In the genomic region with DNA sequence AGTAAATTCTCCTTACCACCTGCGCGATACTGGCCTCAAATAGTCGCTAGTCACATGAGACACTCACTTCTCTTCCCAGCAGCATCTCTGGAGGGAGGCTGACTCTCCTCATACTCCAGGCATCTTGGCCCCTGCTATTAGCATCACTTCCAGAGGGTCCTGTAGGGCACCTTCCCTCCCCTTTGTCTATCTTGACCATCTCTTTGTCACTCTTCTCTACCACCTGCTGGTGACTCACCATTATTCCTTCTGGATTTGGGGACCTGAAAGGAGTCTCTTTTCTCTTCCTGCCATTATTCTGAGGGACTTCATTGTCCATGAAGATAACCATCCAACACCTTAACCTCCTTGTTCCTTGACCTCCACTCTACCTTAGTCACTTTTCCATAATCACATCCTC, we compare ENCODE assay signal across 32 cellular contexts. TPM values are rescaled to one million over a fixed set of nuclear protein-coding genes. Genes with fewer than 3 reads are reported as not detected.
A peak's percentile ranks its signal among the peaks of the same experiment; 100 is the strongest.
DNase-seq lines count a peak whose midpoint lies in the region; ATAC-seq, FAIRE-seq and TF ChIP-seq lines count a peak whose summit lies in the region.
"Had no signal": no experiment of that assay in that cellular context is flagged by ENCODE, and none has a peak within 500 bp of the region (broad histone marks: within the 10 kb centered on the region; RNA-seq: fewer than 3 reads in every experiment).

No MANE protein-coding gene starts in this region.

- H3K9me3 Mint-ChIP-seq in activated T-helper 17 cell treated with anti-CD3 and anti-CD28 coated beads, Interleukin-2, amount 50 U/mL, for 72 hours: no peaks in the 10 kb centered on the region
- H3K9me3 Mint-ChIP-seq: activated naive CD8-positive, alpha-beta T cell treated with anti-CD3 and anti-CD28 coated beads, Interleukin-2, amount 10 ng/mL, durations not matched to agents 7 days and 5 days; CD4-positive, CD25-positive, alpha-beta regulatory T cell; effector memory CD8-positive, alpha-beta T cell; neural progenitor cell; stimulated activated memory B cell treated with anti-CD40 and anti-IgM and Interleukin-4, amounts not matched to agents 10 μg/mL and 1 μg/mL and 100 μg/mL, for 72 hours; WTC11 had no signal

- CTCF ChIA-PET in SK-N-SH (lab: Yijun Ruan, JAX): interaction anchor here (0.7 kb wide), 1 partner anchor 39 kb away, joined by 3 read pairs; no protein-coding TSS in a partner anchor

- H3K4me1 Mint-ChIP-seq in activated T-helper 17 cell treated with anti-CD3 and anti-CD28 coated beads, Interleukin-2, amount 50 U/mL, for 72 hours: no peaks in the 10 kb centered on the region
- H3K4me1 Mint-ChIP-seq: activated naive CD8-positive, alpha-beta T cell treated with anti-CD3 and anti-CD28 coated beads, Interleukin-2, amount 10 ng/mL, durations not matched to agents 7 days and 5 days; CD4-positive, CD25-positive, alpha-beta regulatory T cell; stimulated activated memory B cell treated with anti-CD40 and anti-IgM and Interleukin-4, amounts not matched to agents 10 μg/mL and 1 μg/mL and 100 μg/mL, for 72 hours had no signal

- no peak for TF ChIP-seq EP300 in SK-N-SH (IDR thresholded peaks at IDR 0.05; ENCODE audit: borderline replicate concordance in 1 of 2, low read depth in 1 of 2, low read length in 1 of 2)
- no peak for TF ChIP-seq EP300 in Ishikawa (IDR thresholded peaks at IDR 0.05; ENCODE audit: borderline replicate concordance)

- no peak overlapping the region for H3K27ac ChIP-seq in SK-N-SH (ENCODE audit: low read depth in 2 of 2, low read length in 1 of 2)
- no peak overlapping the region for H3K27ac ChIP-seq in small intestine (ENCODE audit: low read depth in 1 of 2, low read length in 1 of 2)
- H3K27ac ChIP-seq: colonic mucosa, esophagus squamous epithelium, gastroesophageal sphincter, neural progenitor cell, PC-9, psoas muscle, vagina had no signal

- no peak overlapping the region for H3K9ac ChIP-seq in SK-N-SH
- H3K9ac ChIP-seq: neural progenitor cell had no signal

- H3F3A ChIP-seq in SK-N-SH (replicated peaks; ENCODE audit: insufficient read depth): no peaks in the 10 kb centered on the region

- ATAC-seq in SK-N-SH treated with all-trans-retinoic acid at 6 μM for 48 hours (no peak), HG02870 (IDR thresholded peaks at IDR 0.05; ENCODE audit: unreplicated experiment) (no peak)
- no peak for ATAC-seq in activated T-helper 17 cell treated with anti-CD3 and anti-CD28 coated beads, Interleukin-2, amount 50 U/mL, for 72 hours (replicated peaks)
- ATAC-seq: effector memory CD8-positive, alpha-beta T cell; gastroesophageal sphincter; psoas muscle; stimulated activated memory B cell treated with anti-CD40 and anti-IgM and Interleukin-4, amounts not matched to agents 10 μg/mL and 1 μg/mL and 100 μg/mL, for 72 hours; WTC11 had no signal

- H3K4me3 ChIP-seq in SK-N-SH (ENCODE audit: low read depth in 2 of 2, low read length in 1 of 2) (no peak overlapping the region), choroid plexus epithelial cell (ENCODE audit: low read depth, low read length) (no peak overlapping the region), small intestine (ENCODE audit: low read depth in 1 of 2, low read length in 2 of 2) (no peak overlapping the region)
- H3K4me3 ChIP-seq: colonic mucosa, esophagus squamous epithelium, gastroesophageal sphincter, lung, MG63, neural progenitor cell, PC-9, psoas muscle, vagina had no signal

- H3K36me3 ChIP-seq in SK-N-SH (replicated peaks in 1 of 2; ENCODE audit: control insufficient read depth in 1 of 2, insufficient read depth in 2 of 2, low read length in 1 of 2) (no peaks in the 10 kb centered on the region), small intestine (ENCODE audit: control insufficient read depth in 2 of 2, insufficient read depth in 2 of 2, low read length in 2 of 2) (no peaks in the 10 kb centered on the region)
- H3K36me3 ChIP-seq: colonic mucosa, esophagus squamous epithelium, gastroesophageal sphincter, MG63, neural progenitor cell, vagina had no signal

- TF ChIP-seq RAD21 in SK-N-SH (IDR thresholded peaks at IDR 0.05; ENCODE audit: low read length) (peak; percentile 10; the same call in 1 of the 2 replicates), Ishikawa (IDR thresholded peaks at IDR 0.05; ENCODE audit: low read depth) (peak; percentile 26; the same call in 1 of the 2 replicates)

- H3K4me1 ChIP-seq in SK-N-SH (ENCODE audit: control insufficient read depth in 1 of 2, insufficient read depth in 2 of 2, low read depth in 1 of 2, low read length in 1 of 2): peaks cover 0 to 5% of the 10 kb centered on the region in 2 experiments; a peak in 1 of 4 replicates
- H3K4me1 ChIP-seq in small intestine (ENCODE audit: control insufficient read depth in 2 of 2, insufficient read depth in 1 of 2, low read depth in 1 of 2, low read length in 1 of 2): peaks cover 0 to 6% of the 10 kb centered on the region in 2 donors
- H3K4me1 ChIP-seq: colonic mucosa, psoas muscle had no signal

- H3K27me3 ChIP-seq in SK-N-SH (ENCODE audit: insufficient read depth) (no peaks in the 10 kb centered on the region; the same call in 1 of the 2 replicates), small intestine (ENCODE audit: control insufficient read depth in 2 of 2, insufficient read depth in 2 of 2, low read length in 2 of 2) (no peaks in the 10 kb centered on the region)
- H3K27me3 ChIP-seq: colonic mucosa, esophagus squamous epithelium, gastroesophageal sphincter, MG63, neural progenitor cell, vagina had no signal

- WGBS in SK-N-SH (ENCODE audit: low lambda C conversion rate): 98% methylated on average over 3 of the region's 3 CpGs
- 92 to 96% (median 95%) methylated on average over 3 of the region's 3 CpGs for WGBS in small intestine, 3 donors

- no peak overlapping the region for H3K4me3 Mint-ChIP-seq in activated T-helper 17 cell treated with anti-CD3 and anti-CD28 coated beads, Interleukin-2, amount 50 U/mL, for 72 hours
- H3K4me3 Mint-ChIP-seq: activated naive CD8-positive, alpha-beta T cell treated with anti-CD3 and anti-CD28 coated beads, Interleukin-2, amount 10 ng/mL, durations not matched to agents 7 days and 5 days; CD4-positive, CD25-positive, alpha-beta regulatory T cell; effector memory CD8-positive, alpha-beta T cell; neural progenitor cell; stimulated activated memory B cell treated with anti-CD40 and anti-IgM and Interleukin-4, amounts not matched to agents 10 μg/mL and 1 μg/mL and 100 μg/mL, for 72 hours; WTC11 had no signal

- no peaks in the 10 kb centered on the region for H4K20me1 ChIP-seq in SK-N-SH (ENCODE audit: insufficient read depth)

- H2AFZ ChIP-seq in SK-N-SH (ENCODE audit: low read depth): no peak overlapping the region
- H2AFZ ChIP-seq: neural progenitor cell, PC-9 had no signal

- no peaks in the 10 kb centered on the region for H3K9me3 ChIP-seq in SK-N-SH
- no peaks in the 10 kb centered on the region for H3K9me3 ChIP-seq in small intestine (ENCODE audit: control insufficient read depth, low read depth)
- H3K9me3 ChIP-seq: colonic mucosa, esophagus squamous epithelium, gastroesophageal sphincter, MG63, psoas muscle, vagina had no signal

- peaks cover 20% of the 10 kb centered on the region for H3K27me3 Mint-ChIP-seq in activated T-helper 17 cell treated with anti-CD3 and anti-CD28 coated beads, Interleukin-2, amount 50 U/mL, for 72 hours

- no peak for DNase-seq in SK-N-SH
- no peak for DNase-seq in choroid plexus epithelial cell (ENCODE audit: low read depth)
- DNase-seq in small intestine: peak; percentile 31
- DNase-seq in NCI-H1694 treated with DMSO at 0.1 percent for 48 hours (lab: John Stamatoyannopoulos, UW): no peak
- DNase-seq: activated CD4-positive, alpha-beta T cell treated with anti-CD3 and anti-CD28 coated beads, Interleukin-2, amount 50 U/mL, for 48 hours; activated CD8-positive, alpha-beta memory T cell treated with anti-CD3 and anti-CD28 coated beads, Interleukin-2, amount 50 U/mL, for 48 hours; activated effector memory CD4-positive, alpha-beta T cell treated with Interleukin-2 at 50 U/mL for 16 hours; activated naive CD8-positive, alpha-beta T cell treated with anti-CD3 and anti-CD28 coated beads, Interleukin-2, amount 10 ng/mL, durations not matched to agents 7 days and 5 days; CD4-positive, CD25-positive, alpha-beta regulatory T cell; colonic mucosa; effector memory CD8-positive, alpha-beta T cell; esophagus squamous epithelium; IMR-90; islet precursor cell; MG63; NCI-H1930; NCI-H345; NCI-H774; psoas muscle had no signal

- no peak overlapping the region for H3K27ac Mint-ChIP-seq in activated T-helper 17 cell treated with anti-CD3 and anti-CD28 coated beads, Interleukin-2, amount 50 U/mL, for 72 hours
- H3K27ac Mint-ChIP-seq: activated naive CD8-positive, alpha-beta T cell treated with anti-CD3 and anti-CD28 coated beads, Interleukin-2, amount 10 ng/mL, durations not matched to agents 7 days and 5 days; CD4-positive, CD25-positive, alpha-beta regulatory T cell; effector memory CD8-positive, alpha-beta T cell; neural progenitor cell; stimulated activated memory B cell treated with anti-CD40 and anti-IgM and Interleukin-4, amounts not matched to agents 10 μg/mL and 1 μg/mL and 100 μg/mL, for 72 hours; WTC11 had no signal

- POLR2A ChIA-PET in SK-N-SH (lab: Yijun Ruan, JAX): no interaction called here

- no peaks in the 10 kb centered on the region for H3K36me3 Mint-ChIP-seq in activated T-helper 17 cell treated with anti-CD3 and anti-CD28 coated beads, Interleukin-2, amount 50 U/mL, for 72 hours (ENCODE audit: low read depth)
- H3K36me3 Mint-ChIP-seq: activated naive CD8-positive, alpha-beta T cell treated with anti-CD3 and anti-CD28 coated beads, Interleukin-2, amount 10 ng/mL, durations not matched to agents 7 days and 5 days; CD4-positive, CD25-positive, alpha-beta regulatory T cell; neural progenitor cell; stimulated activated memory B cell treated with anti-CD40 and anti-IgM and Interleukin-4, amounts not matched to agents 10 μg/mL and 1 μg/mL and 100 μg/mL, for 72 hours; WTC11 had no signal

- H3K4me2 ChIP-seq in SK-N-SH: no peak overlapping the region
- H3K4me2 ChIP-seq: neural progenitor cell, PC-9 had no signal

- no peak for FAIRE-seq in small intestine (lab: Jason Lieb, UNC)

- H3K9me2 ChIP-seq in SK-N-SH: no peaks in the 10 kb centered on the region

- no peaks in the 10 kb centered on the region for H3K79me2 ChIP-seq in SK-N-SH (ENCODE audit: insufficient read depth)

- TF ChIP-seq CTCF in SK-N-SH (IDR thresholded peaks at IDR 0.05) (no peak), choroid plexus epithelial cell (conservative IDR thresholded peaks at IDR 0.05; ENCODE audit: low read depth, low read length) (peak; percentile 6)

TF ChIP-seq in Ishikawa, 13 proteins besides CTCF, POLR2A, EP300 and RAD21 (continues in another document):
- TF ChIP-seq TCF12 (IDR thresholded peaks at IDR 0.05; ENCODE audit: low read depth): no peak

RNA-seq across cellular contexts. Expression of a gene that starts 31.7 kb away (rescaled TPM):
- not detected in 2 replicates for polyA plus RNA-seq in SK-N-SH (2012; rRNA removed)
- polyA plus RNA-seq in SK-N-SH (2012; cell fraction: cytosol; rRNA removed): not detected in 2 replicates
- 0.02 TPM in 1 of 2 replicates, not detected in the other for polyA plus RNA-seq in SK-N-SH (2012; cell fraction: nucleus; rRNA removed)
- polyA plus RNA-seq in small intestine: under 1 TPM in 2 of 3 donors, not detected in 1; 0.22 to 0.37 TPM
- not detected for total RNA-seq in activated T-helper 17 cell treated with anti-CD3 and anti-CD28 coated beads, Interleukin-2, amount 50 U/mL, for 72 hours
- total RNA-seq: activated naive CD8-positive, alpha-beta T cell treated with anti-CD3 and anti-CD28 coated beads, Interleukin-2, amount 10 ng/mL, durations not matched to agents 7 days and 5 days; CD4-positive, CD25-positive, alpha-beta regulatory T cell; IMR-90; psoas muscle; SK-MEL-5; T-helper 2 cell treated with Interferon-gamma antibody and Interleukin-4, amounts not matched to agents 100 ng/mL and 5 ng/mL, for 36 hours had no signal

RNA-seq across cellular contexts. Expression of a gene that starts 53.5 kb away (rescaled TPM):
- polyA plus RNA-seq in SK-N-SH (2012; rRNA removed) (62.0 and 66.9 TPM in 2 replicates), small intestine (10 to 100 TPM; 17.4 to 23.0 (median 22.2) TPM)
- 47.7 and 57.8 TPM in 2 replicates for polyA plus RNA-seq in SK-N-SH (2012; cell fraction: cytosol; rRNA removed)
- 77.1 and 78.7 TPM in 2 replicates for polyA plus RNA-seq in SK-N-SH (2012; cell fraction: nucleus; rRNA removed)
- 10 to 100 TPM; 43.6 to 51.4 TPM for total RNA-seq in activated T-helper 17 cell treated with anti-CD3 and anti-CD28 coated beads, Interleukin-2, amount 50 U/mL, for 72 hours
